ENCODE assay signal across 20 cellular contexts in genomic region chr2:137969876-137970275, GRCh38. TPM values are rescaled to one million over a fixed set of nuclear protein-coding genes. Genes with fewer than 3 reads are reported as not detected.
A peak's percentile ranks its signal among the peaks of the same experiment; 100 is the strongest.
DNase-seq lines count a peak whose midpoint lies in the region; ATAC-seq and TF ChIP-seq lines count a peak whose summit lies in the region.
"Had no signal": no experiment of that assay in that cellular context is flagged by ENCODE, and none has a peak within 500 bp of the region (broad histone marks: within the 10 kb centered on the region; RNA-seq: fewer than 3 reads in every experiment).

No MANE protein-coding gene starts in this region.

- no peaks in the 10 kb centered on the region for H3K27me3 Mint-ChIP-seq in Caco-2 (ENCODE audit: insufficient read depth, unreplicated experiment)

- H3K4me1 ChIP-seq in left ventricle myocardium inferior, result peaks cover 24% of the 10 kb centered on the region
- H3K4me1 ChIP-seq in parathyroid adenoma, result peaks cover 18% of the 10 kb centered on the region
- peaks cover 58% of the 10 kb centered on the region for H3K4me1 ChIP-seq in Caco-2
- H3K4me1 ChIP-seq: BE2C had no signal

- TF ChIP-seq CTCF in left ventricle myocardium inferior (IDR thresholded peaks at IDR 0.05; ENCODE audit: borderline replicate concordance) (no peak), parathyroid adenoma (IDR thresholded peaks at IDR 0.05) (no peak), Caco-2 (IDR thresholded peaks at IDR 0.05; ENCODE audit: insufficient read depth in 1 of 2, low read depth in 1 of 2, low read length in 1 of 2, severe bottlenecking in 1 of 2, unreplicated experiment in 1 of 2) (no peak)

- no TSS peak for BruUV-seq in Caco-2 (replicated peaks; lab: Mats Ljungman, UMichigan)

- H3K4me3 Mint-ChIP-seq in Caco-2 (ENCODE audit: unreplicated experiment), result no peak overlapping the region
- H3K4me3 Mint-ChIP-seq: activated naive CD8-positive, alpha-beta T cell; HFFc6; nephron progenitor cell; T-helper 2 cell treated with Interferon-gamma antibody and Interleukin-4, amounts not matched to agents 5 μg/mL and 100 μg/mL, for 36 hours had no signal

- POLR2A ChIA-PET in Caco-2 (lab: Charles Lee), result interaction anchor here (0.9 kb wide), 1 partner anchor 66 kb away, joined by 3 read pairs; no protein-coding TSS in a partner anchor

- DNase-seq in left ventricle myocardium inferior (no peak), cardiac septum (ENCODE audit: low spot score) (no peak), epithelial cell of prostate (ENCODE audit: low read depth, low spot score) (no peak), Caco-2 (no peak), ecto neural progenitor cell (ENCODE audit: low spot score) (no peak)
- no peak for DNase-seq in stimulated activated CD4-positive, alpha-beta T cell treated with anti-CD3 and anti-CD28 coated beads, Interleukin-4, amount 100 ng/mL, for 1 hour
- DNase-seq: activated CD4-positive, alpha-beta T cell treated with anti-CD3 and anti-CD28 coated beads, Interleukin-2, amount 50 U/mL, for 1 hour; BE2C; glutamatergic neuron; NCI-H1048; NCI-H1930; nephron progenitor cell; posterior cingulate gyrus; sigmoid colon; WERI-Rb-1 had no signal

- no peak for ATAC-seq in HG02840 (IDR thresholded peaks at IDR 0.05; ENCODE audit: low FRiP score, unreplicated experiment)

- H3K36me3 ChIP-seq in left ventricle myocardium inferior (no peaks in the 10 kb centered on the region), parathyroid adenoma (ENCODE audit: control insufficient read depth, insufficient read depth, low read length) (no peaks in the 10 kb centered on the region), Caco-2 (ENCODE audit: control insufficient read depth, insufficient read depth, low read length) (peaks cover 1% of the 10 kb centered on the region)
- H3K36me3 ChIP-seq: BE2C, WERI-Rb-1 had no signal

- H3K27me3 ChIP-seq in left ventricle myocardium inferior (ENCODE audit: low read depth) (no peaks in the 10 kb centered on the region), parathyroid adenoma (ENCODE audit: control insufficient read depth, insufficient read depth, low read length) (no peaks in the 10 kb centered on the region), Caco-2 (replicated peaks; ENCODE audit: control insufficient read depth, insufficient read depth, low read length) (no peaks in the 10 kb centered on the region)
- H3K27me3 ChIP-seq: sigmoid colon had no signal

- H3K9me3 Mint-ChIP-seq in Caco-2 (ENCODE audit: unreplicated experiment), result no peaks in the 10 kb centered on the region
- H3K9me3 Mint-ChIP-seq: HFFc6; nephron progenitor cell; T-helper 2 cell treated with Interferon-gamma antibody and Interleukin-4, amounts not matched to agents 5 μg/mL and 100 μg/mL, for 36 hours had no signal

- H3K27ac Mint-ChIP-seq in Caco-2 (ENCODE audit: unreplicated experiment), result no peak overlapping the region
- H3K27ac Mint-ChIP-seq: activated naive CD8-positive, alpha-beta T cell; HFFc6; nephron progenitor cell; T-helper 2 cell treated with Interferon-gamma antibody and Interleukin-4, amounts not matched to agents 5 μg/mL and 100 μg/mL, for 36 hours had no signal

- H2AFZ ChIP-seq in parathyroid adenoma, result no peak overlapping the region

- peaks cover 22% of the 10 kb centered on the region for H3K36me3 Mint-ChIP-seq in Caco-2 (ENCODE audit: insufficient read depth, unreplicated experiment)
- H3K36me3 Mint-ChIP-seq: activated naive CD8-positive, alpha-beta T cell had no signal

- H3K4me1 Mint-ChIP-seq in Caco-2 (ENCODE audit: low read depth, unreplicated experiment), result peaks cover 39% of the 10 kb centered on the region

- no peak overlapping the region for H3K9ac ChIP-seq in parathyroid adenoma

- no peaks in the 10 kb centered on the region for H3K79me2 ChIP-seq in parathyroid adenoma

- intact Hi-C loops in left ventricle myocardium inferior (cut with micrococcal nuclease), result no loop called here
- intact Hi-C loops in cardiac septum (cut with DNase I), result loop anchor here (5.0 kb wide), 2 partner anchors 532 to 737 kb away; partner anchors contain the start of gene SPOPL
- intact Hi-C loops in Caco-2 (cut with micrococcal nuclease; ENCODE audit: unreplicated experiment), result no loop called here

- H3K4me3 ChIP-seq in left ventricle myocardium inferior (no peak overlapping the region), parathyroid adenoma (ENCODE audit: low read depth, low read length) (no peak overlapping the region), Caco-2 (ENCODE audit: low read depth, low read length) (no peak overlapping the region)
- H3K4me3 ChIP-seq: sigmoid colon had no signal

- H3K27ac ChIP-seq in left ventricle myocardium inferior (replicated peaks) (peak overlapping the region; percentile 58), epithelial cell of prostate (peak overlapping the region; percentile 71), parathyroid adenoma (peak overlapping the region; percentile 8)
- H3K27ac ChIP-seq: WERI-Rb-1 had no signal

- H3K4me2 ChIP-seq in parathyroid adenoma (ENCODE audit: low read length), result no peak overlapping the region

- CTCF ChIA-PET in Caco-2 (lab: Charles Lee), result no interaction called here

- H3K9me3 ChIP-seq in left ventricle myocardium inferior (replicated peaks), result no peaks in the 10 kb centered on the region
- no peaks in the 10 kb centered on the region for H3K9me3 ChIP-seq in parathyroid adenoma (ENCODE audit: control insufficient read depth, low read length)
- H3K9me3 ChIP-seq in Caco-2, result no peaks in the 10 kb centered on the region
- H3K9me3 ChIP-seq: BE2C, sigmoid colon had no signal

RNA-seq across cellular contexts. Expression of gene HNMT, which starts 5.6 kb away (rescaled TPM):
- total RNA-seq in left ventricle myocardium inferior (11.7 TPM), cardiac septum (11.8 TPM), Caco-2 (2022) (42.8 and 44.6 TPM in 2 replicates)

Comparison
In these comparisons a context has a peak if more than half of its experiments do, and no peak if none do; other contexts are left out.
1. H3K27ac ChIP-seq: peak in every context shown above with its lines; median percentile 71 in epithelial cell of prostate; 58 in left ventricle myocardium inferior; 8 in parathyroid adenoma.